ENCODE assay signal across 1 cellular context in the genomic region with DNA sequence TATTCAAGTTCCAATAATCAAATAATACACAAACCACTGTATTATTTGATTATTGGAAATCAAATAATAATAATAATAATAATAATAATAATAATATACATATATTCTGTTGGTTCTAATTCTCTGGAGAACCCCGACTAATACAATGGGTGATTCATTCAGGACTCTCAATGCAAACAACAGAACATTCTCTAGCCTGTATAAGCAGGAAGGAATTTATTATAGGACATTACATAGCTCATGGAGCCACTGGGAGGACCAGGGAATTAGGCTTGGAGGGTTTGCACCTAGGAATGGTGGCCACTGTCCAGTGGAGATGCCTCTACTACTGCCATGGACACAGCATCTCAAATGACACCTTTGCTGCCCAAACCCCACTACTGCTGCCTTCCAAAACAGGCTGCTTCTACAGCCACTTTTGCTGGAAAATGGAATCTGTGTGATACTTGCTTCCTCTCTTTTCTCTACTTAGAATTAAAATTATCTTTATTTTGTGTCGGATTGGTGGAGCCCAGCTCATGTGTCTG.
TF ChIP-seq lines count a peak whose summit lies in the region.

No MANE protein-coding gene starts in this region.

TF ChIP-seq in WTC11, 78 proteins besides CTCF, POLR2A, EP300 and RAD21 (continued from another document):
- no peak for TF ChIP-seq STAT6 (CRISPR knock-in tag; conservative IDR thresholded peaks at IDR 0.05; ENCODE audit: low read depth)
